1 cellular context compared by ENCODE assay signal in genomic region chr3:126389112-126389791, GRCh38.
A peak's percentile ranks its signal among the peaks of the same experiment; 100 is the strongest.
TF ChIP-seq lines count a peak whose summit lies in the region.

No MANE protein-coding gene starts in this region.

TF ChIP-seq in K562, 482 proteins besides CTCF, POLR2A, EP300 and RAD21 (continued from another document and continues in another):
- TF ChIP-seq UBTF (IDR thresholded peaks at IDR 0.05; ENCODE audit: borderline replicate concordance in 1 of 2, low read depth in 2 of 2, low read length in 2 of 2) (0 out of 4 replicates have a peak, but pooled peaks of 1 of the 2 experiments have one; percentile 34), RNF219 (CRISPR knock-in tag; IDR thresholded peaks at IDR 0.05) (no peak), L3MBTL2 (IDR thresholded peaks at IDR 0.05) (peak; percentile 90), FOXK2 (conservative IDR thresholded peaks at IDR 0.05 in 1 of 2, IDR thresholded peaks at IDR 0.05 in 1 of 2; ENCODE audit: low read depth in 2 of 2) (peak; percentile 43 to 65; a peak in 3 of 4 replicates), ZNF212 (CRISPR knock-in tag; IDR thresholded peaks at IDR 0.05) (no peak), E2F4 (CRISPR knock-in tag; IDR thresholded peaks at IDR 0.05; ENCODE audit: low read depth) (0 out of 2 replicates have a peak, but pooled peaks have one; percentile 38), SUPT5H (IDR thresholded peaks at IDR 0.05) (no peak), ZNF436 (CRISPR knock-in tag; IDR thresholded peaks at IDR 0.05) (no peak), VEZF1 (CRISPR knock-in tag; IDR thresholded peaks at IDR 0.05) (peak; percentile 31; the same call in 1 of the 2 replicates), MED1 (CRISPR knock-in tag; IDR thresholded peaks at IDR 0.05; ENCODE audit: borderline replicate concordance) (no peak), FOXM1 (IDR thresholded peaks at IDR 0.05; ENCODE audit: low read depth) (no peak), FOXM1 (CRISPR knock-in tag; IDR thresholded peaks at IDR 0.05; ENCODE audit: low read depth) (no peak; the same call in 1 of the 2 replicates), MGA (IDR thresholded peaks at IDR 0.05) (peak; percentile 52), ZBTB49 (CRISPR knock-in tag; IDR thresholded peaks at IDR 0.05; ENCODE audit: borderline replicate concordance) (no peak), CCNT2 (IDR thresholded peaks at IDR 0.05; ENCODE audit: borderline replicate concordance, extremely low read depth, insufficient read length, low read depth, low read length) (peak; percentile 58), THRAP3 (IDR thresholded peaks at IDR 0.05; ENCODE audit: borderline replicate concordance) (no peak), SMAD4 (CRISPR knock-in tag; conservative IDR thresholded peaks at IDR 0.05) (peak; percentile 62; the same call in 1 of the 2 replicates), KLF16 (IDR thresholded peaks at IDR 0.05) (no peak), HDAC2 (IDR thresholded peaks at IDR 0.05) (no peak), MTA3 (IDR thresholded peaks at IDR 0.05; ENCODE audit: borderline replicate concordance) (no peak; the same call in 1 of the 2 replicates), GATAD2B (IDR thresholded peaks at IDR 0.05; ENCODE audit: borderline replicate concordance) (no peak; the same call in 1 of the 2 replicates), ARID2 (IDR thresholded peaks at IDR 0.05) (peak; percentile 54; the same call in 1 of the 2 replicates), CCAR2 (IDR thresholded peaks at IDR 0.05; ENCODE audit: low read depth, low read length) (no peak), MNT (conservative IDR thresholded peaks at IDR 0.05) (no peak)
